ENCODE assay signal across 17 cellular contexts in the genomic region with DNA sequence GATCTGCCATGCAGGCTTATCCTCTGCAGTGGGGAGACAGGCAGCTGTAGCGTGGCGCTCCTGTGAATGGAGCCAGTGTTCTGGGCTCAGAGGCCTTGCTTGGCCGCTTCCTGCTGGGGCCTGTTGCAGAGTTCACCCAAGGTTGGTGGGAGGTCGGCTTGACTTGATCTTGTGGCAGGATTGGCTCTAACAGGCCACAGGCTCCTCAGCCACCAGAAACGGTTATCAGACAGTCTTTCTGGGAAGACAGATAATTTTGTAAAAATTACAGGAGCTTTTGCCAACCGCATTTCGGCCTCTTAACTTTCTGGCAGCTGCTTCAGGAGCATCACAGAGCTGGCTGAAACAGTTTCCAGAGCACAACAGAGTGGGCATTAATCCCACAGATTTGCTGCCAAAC.
DNase-seq lines count a peak whose midpoint lies in the region; ATAC-seq and TF ChIP-seq lines count a peak whose summit lies in the region.
"Had no signal": no experiment of that assay in that cellular context is flagged by ENCODE, and none has a peak within 500 bp of the region (broad histone marks: within the 10 kb centered on the region; RNA-seq: fewer than 3 reads in every experiment).

No MANE protein-coding gene starts in this region.

- DNase-seq in CMK (ENCODE audit: low read depth), result peak; percentile 34
- peak in 54 of 56 donors; percentile 1 to 89 (median 56) for DNase-seq in amygdala (lab: John Stamatoyannopoulos, UW)
- DNase-seq in heart left ventricle, result peak; percentile 49 to 70 (median 61)
- no peak for DNase-seq in omental fat pad (ENCODE audit: low spot score)
- DNase-seq in stimulated activated effector memory CD8-positive, alpha-beta T cell treated with anti-CD3 and anti-CD28 coated beads, Interleukin-12 subunit alpha, Interleukin-12 subunit beta, amount 100 ng/mL, for 72 hours (ENCODE audit: low spot score in 2 of 2), result no peak
- DNase-seq in SHP77 (lab: John Stamatoyannopoulos, UW), result no peak
- DNase-seq in stimulated activated naive CD4-positive, alpha-beta T cell treated with Interleukin-2 at 50 U/mL for 16 hours (lab: John Stamatoyannopoulos, UW), result no peak
- DNase-seq: activated CD8-positive, alpha-beta T cell treated with anti-CD3 and anti-CD28 coated beads for 36 hours; activated gamma-delta T cell; DND-41; HFFc6; Karpas-422; NCI-H1694; NCI-H748 treated with DMSO at 0.1 percent for 48 hours had no signal

- 34 to 53% (median 40%) methylated on average over 7 of the region's 7 CpGs for WGBS in heart left ventricle, 4 donors

- no peak overlapping the region for H3K27ac Mint-ChIP-seq in stimulated activated effector memory CD8-positive, alpha-beta T cell treated with anti-CD3 and anti-CD28 coated beads, Interleukin-12 subunit alpha, Interleukin-12 subunit beta, amount 100 ng/mL, for 72 hours
- H3K27ac Mint-ChIP-seq: activated CD8-positive, alpha-beta T cell treated with anti-CD3 and anti-CD28 coated beads for 36 hours; HFFc6; nephron had no signal

- no peak overlapping the region for H3K4me3 ChIP-seq in heart left ventricle
- H3K4me3 ChIP-seq: smooth muscle cell had no signal

- peak overlapping the region in 11 of 12 donors; percentile 13 to 68 (median 44) for H3K27ac ChIP-seq in heart left ventricle

- ATAC-seq in heart left ventricle (peak; percentile 94 to 96 (median 94)), omental fat pad (ENCODE audit: low FRiP score) (peak; percentile 19), HG03442 (IDR thresholded peaks at IDR 0.05; ENCODE audit: unreplicated experiment) (no peak)
- no peak for ATAC-seq in stimulated activated effector memory CD8-positive, alpha-beta T cell treated with anti-CD3 and anti-CD28 coated beads, Interleukin-12 subunit alpha, Interleukin-12 subunit beta, amount 100 ng/mL, for 72 hours
- ATAC-seq: activated CD8-positive, alpha-beta T cell treated with anti-CD3 and anti-CD28 coated beads for 36 hours had no signal

- no peak for TF ChIP-seq POLR2A in heart left ventricle (IDR thresholded peaks at IDR 0.05)

- TF ChIP-seq CTCF in heart left ventricle (IDR thresholded peaks at IDR 0.05), result no peak
- TF ChIP-seq CTCF in omental fat pad (IDR thresholded peaks at IDR 0.05), result no peak

- H3K9me3 ChIP-seq in heart left ventricle, result peaks cover 0 to 4% (median 0%) of the 10 kb centered on the region in 12 donors

- no peaks in the 10 kb centered on the region for H3K4me1 ChIP-seq in heart left ventricle

- no peaks in the 10 kb centered on the region for H3K27me3 ChIP-seq in heart left ventricle

- peaks cover 3% of the 10 kb centered on the region for H3K9me3 Mint-ChIP-seq in stimulated activated effector memory CD8-positive, alpha-beta T cell treated with anti-CD3 and anti-CD28 coated beads, Interleukin-12 subunit alpha, Interleukin-12 subunit beta, amount 100 ng/mL, for 72 hours
- H3K9me3 Mint-ChIP-seq: HFFc6 had no signal

- H3K4me1 Mint-ChIP-seq in stimulated activated effector memory CD8-positive, alpha-beta T cell treated with anti-CD3 and anti-CD28 coated beads, Interleukin-12 subunit alpha, Interleukin-12 subunit beta, amount 100 ng/mL, for 72 hours, result no peaks in the 10 kb centered on the region
- H3K4me1 Mint-ChIP-seq: nephron had no signal

- intact Hi-C loops in heart left ventricle (cut with DNase I), result no loop called here

- no peaks in the 10 kb centered on the region for H3K36me3 ChIP-seq in heart left ventricle

- H3K36me3 Mint-ChIP-seq in stimulated activated effector memory CD8-positive, alpha-beta T cell treated with anti-CD3 and anti-CD28 coated beads, Interleukin-12 subunit alpha, Interleukin-12 subunit beta, amount 100 ng/mL, for 72 hours, result no peaks in the 10 kb centered on the region

- no peak overlapping the region for H3K4me3 Mint-ChIP-seq in stimulated activated effector memory CD8-positive, alpha-beta T cell treated with anti-CD3 and anti-CD28 coated beads, Interleukin-12 subunit alpha, Interleukin-12 subunit beta, amount 100 ng/mL, for 72 hours
- H3K4me3 Mint-ChIP-seq: activated CD8-positive, alpha-beta T cell treated with anti-CD3 and anti-CD28 coated beads for 36 hours; HFFc6; nephron had no signal

Comparison
In these comparisons a context has a peak if more than half of its experiments do, and no peak if none do; other contexts are left out.
1. DNase-seq: peak in CMK (single experiment), amygdala (54 of 56) and heart left ventricle (5 of 5); none in omental fat pad (single experiment), stimulated activated effector memory CD8-positive, alpha-beta T cell treated with anti-CD3 and anti-CD28 coated beads, Interleukin-12 subunit alpha, Interleukin-12 subunit beta, amount 100 ng/mL, for 72 hours (0 of 2), SHP77 (0 of 2) and stimulated activated naive CD4-positive, alpha-beta T cell treated with Interleukin-2 at 50 U/mL for 16 hours (single experiment).
2. ATAC-seq: peak in heart left ventricle (4 of 4) and omental fat pad (single experiment); none in HG03442 (single experiment) and stimulated activated effector memory CD8-positive, alpha-beta T cell treated with anti-CD3 and anti-CD28 coated beads, Interleukin-12 subunit alpha, Interleukin-12 subunit beta, amount 100 ng/mL, for 72 hours (single experiment).